Comparison of ENCODE assay signal across 1 cellular context in genomic region chr16:471353-472198, GRCh38.
TF ChIP-seq lines count a peak whose summit lies in the region.

No MANE protein-coding gene starts in this region.

TF ChIP-seq in HepG2, 621 proteins besides CTCF, POLR2A, EP300 and RAD21:
- no peak for TF ChIP-seq THYN1 (CRISPR knock-in tag; IDR thresholded peaks at IDR 0.05; ENCODE audit: borderline replicate concordance, low read depth)
- peak; percentile 5; the same call in 1 of the 2 replicates for TF ChIP-seq RFX1 (IDR thresholded peaks at IDR 0.05)
- TF ChIP-seq ZNF567 (CRISPR knock-in tag; IDR thresholded peaks at IDR 0.05; ENCODE audit: borderline replicate concordance): no peak
